8 cellular contexts compared by ENCODE assay signal in the genomic region with DNA sequence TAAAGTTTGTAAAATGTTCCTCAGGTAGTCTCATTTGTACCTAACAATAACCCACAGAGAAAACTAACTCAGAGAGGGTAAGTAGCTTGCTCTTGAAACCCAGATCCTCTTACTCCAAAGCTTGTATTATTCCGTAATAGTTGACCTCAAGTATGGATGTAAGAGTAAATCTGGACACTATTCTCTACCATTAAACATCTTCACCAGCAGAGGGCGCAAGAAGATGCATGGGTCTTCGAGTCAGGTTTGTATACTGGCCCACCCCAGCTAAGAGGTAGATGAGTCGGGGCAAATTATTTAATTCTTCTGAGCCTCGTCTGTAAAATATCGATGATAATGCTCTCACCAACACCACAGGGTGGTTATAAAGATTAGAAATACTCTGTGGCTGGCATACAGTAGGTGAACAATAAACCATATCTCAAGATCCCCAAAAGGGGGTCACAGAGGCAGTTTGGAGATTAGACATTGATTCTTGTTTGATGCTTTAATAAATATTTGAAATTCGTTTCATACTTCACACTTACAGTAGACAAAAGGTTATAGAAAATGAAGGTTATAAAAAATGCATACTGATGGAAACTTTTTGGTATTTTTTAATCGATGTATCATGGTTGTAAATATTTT. TPM values are rescaled to one million over a fixed set of nuclear protein-coding genes. Genes with fewer than 3 reads are reported as not detected.
DNase-seq lines count a peak whose midpoint lies in the region; ATAC-seq, FAIRE-seq and TF ChIP-seq lines count a peak whose summit lies in the region.

No MANE protein-coding gene starts in this region.

- H3K27ac Mint-ChIP-seq in T-helper 2 cell treated with Interferon-gamma antibody and Interleukin-4, amounts not matched to agents 5 μg/mL and 100 μg/mL, for 36 hours = no peak overlapping the region

- dilution Hi-C loops in keratinocyte (cut with MboI; ENCODE audit: extremely low pct_ligation_motif_present, low sequenced_read_pairs) = no loop called here

- TF ChIP-seq CTCF in keratinocyte (optimal IDR thresholded peaks at IDR 0.05 in 1 of 3, IDR thresholded peaks at IDR 0.05 in 1 of 3, conservative IDR thresholded peaks at IDR 0.05 in 1 of 3; ENCODE audit: extremely low read depth in 1 of 3, insufficient read depth in 2 of 3, low read length in 3 of 3) = peak; percentile 60 to 75 (median 65)

- peaks cover 10% of the 10 kb centered on the region for H3K27me3 ChIP-seq in keratinocyte (ENCODE audit: control insufficient read depth, extremely low read depth, insufficient read depth, low read length)

- no peak overlapping the region for H3K9ac ChIP-seq in keratinocyte (ENCODE audit: control insufficient read depth, extremely low read depth, insufficient read depth, low read length)

- H3K36me3 Mint-ChIP-seq in T-helper 2 cell treated with Interferon-gamma antibody and Interleukin-4, amounts not matched to agents 5 μg/mL and 100 μg/mL, for 36 hours (ENCODE audit: low read depth) = peaks cover under 1% of the 10 kb centered on the region

- FAIRE-seq in keratinocyte (lab: Jason Lieb, UNC) = peak; percentile 71

- peaks cover 16% of the 10 kb centered on the region for H3K4me1 ChIP-seq in keratinocyte (ENCODE audit: control insufficient read depth, extremely low read depth, insufficient read depth, low read length)

- H3K4me3 Mint-ChIP-seq in T-helper 2 cell treated with Interferon-gamma antibody and Interleukin-4, amounts not matched to agents 5 μg/mL and 100 μg/mL, for 36 hours = no peak overlapping the region

- no peaks in the 10 kb centered on the region for H3K9me3 Mint-ChIP-seq in T-helper 2 cell treated with Interferon-gamma antibody and Interleukin-4, amounts not matched to agents 5 μg/mL and 100 μg/mL, for 36 hours

- H3K4me2 ChIP-seq in keratinocyte (ENCODE audit: control insufficient read depth, extremely low read depth, insufficient read depth, low read depth, low read length) = no peak overlapping the region

- no peaks in the 10 kb centered on the region for H4K20me1 ChIP-seq in keratinocyte (ENCODE audit: control insufficient read depth, extremely low read depth, insufficient read depth, low read length)

- peaks cover 17% of the 10 kb centered on the region for H3K4me1 Mint-ChIP-seq in T-helper 2 cell treated with Interferon-gamma antibody and Interleukin-4, amounts not matched to agents 5 μg/mL and 100 μg/mL, for 36 hours (ENCODE audit: low read depth)

- no peak overlapping the region for H2AFZ ChIP-seq in keratinocyte (ENCODE audit: control insufficient read depth, low read length)

- H3K9me1 ChIP-seq in keratinocyte (ENCODE audit: control insufficient read depth, extremely low read depth, insufficient read depth, low read length) = no peaks in the 10 kb centered on the region

- no peak overlapping the region for H3K4me3 ChIP-seq in keratinocyte (ENCODE audit: control insufficient read depth in 2 of 3, extremely low read depth in 1 of 3, insufficient read depth in 2 of 3, low read depth in 1 of 3, low read length in 3 of 3)

- no peaks in the 10 kb centered on the region for H3K36me3 ChIP-seq in keratinocyte (ENCODE audit: control insufficient read depth in 2 of 2, extremely low read depth in 1 of 2, insufficient read depth in 2 of 2, low read length in 2 of 2)

- no peak for ATAC-seq in GM18498 (IDR thresholded peaks at IDR 0.05; ENCODE audit: unreplicated experiment)

- no peaks in the 10 kb centered on the region for H3K9me3 ChIP-seq in keratinocyte (ENCODE audit: control insufficient read depth, low read depth, low read length)

- H3K27ac ChIP-seq in keratinocyte (ENCODE audit: control insufficient read depth, insufficient read depth, low read length) = no peak overlapping the region

- DNase-seq in activated T-cell treated with anti-CD3 and anti-CD28 coated beads for 1 hour (ENCODE audit: low read depth) = peak; percentile 56
- no peak for DNase-seq in activated T-cell treated with anti-CD3 and anti-CD28 coated beads, Interleukin-2, amount 50 U/mL, for 1 hour
- peak; percentile 52 to 89 (median 74) for DNase-seq in NCI-H1417 (lab: John Stamatoyannopoulos, UW)
- DNase-seq in T-helper 2 cell treated with Interferon-gamma antibody and Interleukin-4, amounts not matched to agents 5 μg/mL and 100 μg/mL, for 36 hours (ENCODE audit: low spot score) = peak; percentile 44
- DNase-seq in brain pericyte (ENCODE audit: low read depth, low spot score) = peak; percentile 60
- peak; percentile 52 for DNase-seq in keratinocyte (ENCODE audit: low read depth, low spot score)
- DNase-seq in stimulated activated CD4-positive, alpha-beta T cell treated with anti-CD3 and anti-CD28 coated beads, Interleukin-4, amount 100 ng/mL, for 1 hour = peak; percentile 30

- H3K79me2 ChIP-seq in keratinocyte (ENCODE audit: control insufficient read depth, insufficient read depth, low read length) = no peaks in the 10 kb centered on the region

- peaks cover 3% of the 10 kb centered on the region for H3K27me3 Mint-ChIP-seq in T-helper 2 cell treated with Interferon-gamma antibody and Interleukin-4, amounts not matched to agents 5 μg/mL and 100 μg/mL, for 36 hours (ENCODE audit: low read depth)

RNA-seq across cellular contexts. Expression of gene CABLES1, which starts 3.5 kb away (rescaled TPM):
- 0.63 to 1.2 TPM (median 1.00 TPM) in 3 replicates for polyA plus RNA-seq in keratinocyte
- 3.1 TPM for polyA plus RNA-seq in keratinocyte (2011; ENCODE audit: low read depth)
- 1.1 and 1.3 TPM in 2 replicates for polyA plus RNA-seq in keratinocyte (2011; cell fraction: cytosol; rRNA removed)
- 1.4 TPM in 2 replicates for polyA plus RNA-seq in keratinocyte (2011; cell fraction: nucleus; rRNA removed)
- polyA plus RNA-seq in keratinocyte (2012; ENCODE audit: low replicate concordance) = 1.3 and 1.5 TPM in 2 replicates
- polyA minus RNA-seq in keratinocyte = 0.69 to 3.3 TPM (median 0.72 TPM) in 3 replicates
- polyA minus RNA-seq in keratinocyte (2011; cell fraction: cytosol; rRNA and poly(A)+ RNA removed) = not detected
- polyA minus RNA-seq in keratinocyte (2011; cell fraction: nucleus; rRNA and poly(A)+ RNA removed) = 0.84 and 2.3 TPM in 2 replicates
